ENCODE assay signal across 16 cellular contexts in genomic region chr17:49508891-49509587, GRCh38. TPM values are rescaled to one million over a fixed set of nuclear protein-coding genes. Genes with fewer than 3 reads are reported as not detected.
A peak's percentile ranks its signal among the peaks of the same experiment; 100 is the strongest.
DNase-seq lines count a peak whose midpoint lies in the region; ATAC-seq, FAIRE-seq and TF ChIP-seq lines count a peak whose summit lies in the region.
"Had no signal": no experiment of that assay in that cellular context is flagged by ENCODE, and none has a peak within 500 bp of the region (broad histone marks: within the 10 kb centered on the region; RNA-seq: fewer than 3 reads in every experiment).

No MANE protein-coding gene starts in this region.

- H3K4me3 ChIP-seq in HEK293 (ENCODE audit: low read depth, low read length) (no peak overlapping the region), esophagus squamous epithelium (no peak overlapping the region), osteoblast (ENCODE audit: insufficient read depth, low read length) (no peak overlapping the region)
- H3K4me3 ChIP-seq: left lung had no signal

- no peak overlapping the region for H3K27ac ChIP-seq in HEK293 (ENCODE audit: extremely low read depth, low read depth, low read length)
- H3K27ac ChIP-seq in esophagus squamous epithelium, result peak overlapping the region in 3 of 4 donors; percentile 18 to 61 (median 52)
- H3K27ac ChIP-seq in osteoblast (ENCODE audit: low read depth, low read length), result no peak overlapping the region
- H3K27ac ChIP-seq: left lung had no signal

- H2AFZ ChIP-seq in osteoblast (ENCODE audit: low read length), result no peak overlapping the region

- H3K9me3 ChIP-seq in HEK293 (ENCODE audit: control insufficient read depth, insufficient read depth, low read depth, low read length) (no peaks in the 10 kb centered on the region), esophagus squamous epithelium (no peaks in the 10 kb centered on the region), osteoblast (ENCODE audit: low read depth, low read length) (no peaks in the 10 kb centered on the region)
- H3K9me3 ChIP-seq: left lung had no signal

- WGBS in esophagus squamous epithelium, 2 donors, result 40 to 61% methylated on average over 2 to 3 of the region's 7 CpGs

- TF ChIP-seq CTCF in HEK293 (tag by site-specific recombination; IDR thresholded peaks at IDR 0.05), result no peak
- no peak for TF ChIP-seq CTCF in esophagus squamous epithelium (IDR thresholded peaks at IDR 0.05)
- TF ChIP-seq CTCF in osteoblast (IDR thresholded peaks at IDR 0.05; ENCODE audit: extremely low read depth, low read depth, low read length), result no peak

- TF ChIP-seq POLR2A in esophagus squamous epithelium (IDR thresholded peaks at IDR 0.05) (no peak), GM12891 (IDR thresholded peaks at IDR 0.05; ENCODE audit: low read depth, low read length) (no peak)

- intact Hi-C loops in esophagus squamous epithelium (cut with DNase I), result no loop called here
- intact Hi-C loops in left colon (cut with DNase I, micrococcal nuclease), result no loop called here

- CTCF ChIA-PET in HEK293 (lab: Yijun Ruan, JAX), result interaction anchor here (0.6 to 4.7 kb wide), 7 partner anchors 8 to 1883 kb away, joined by 3 to 59 read pairs (median 5); partner anchors contain the start of gene NGFR

- H3K4me1 ChIP-seq in HEK293 (ENCODE audit: control insufficient read depth, insufficient read depth, low read length), result peaks cover 10% of the 10 kb centered on the region
- peaks cover 13 to 61% (median 18%) of the 10 kb centered on the region in 3 donors for H3K4me1 ChIP-seq in esophagus squamous epithelium
- peaks cover 2% of the 10 kb centered on the region for H3K4me1 ChIP-seq in osteoblast (ENCODE audit: insufficient read depth, low read length)

- no peak for FAIRE-seq in GM12891 (lab: Jason Lieb, UNC)

- no peak for ATAC-seq in left colon
- ATAC-seq: activated naive CD4-positive, alpha-beta T cell treated with anti-CD3 and anti-CD28 coated beads, Interleukin-2, amount 50 U/mL, for 72 hours; activated T-cell treated with anti-CD3 and anti-CD28 coated beads, Interleukin-2, amount 50 U/mL, for 72 hours; left lung; Right ventricle myocardium inferior; stimulated activated naive CD8-positive, alpha-beta T cell treated with anti-CD3 and anti-CD28 coated beads, Interleukin-15, amount 100 ng/mL, for 72 hours had no signal

- POLR2A ChIA-PET in HEK293 (lab: Yijun Ruan, JAX), result interaction anchor here (0.9 to 3.9 kb wide), 2 partner anchors 12 to 94 kb away, joined by 3 to 32 read pairs; partner anchors contain the start of genes NGFR and PHB1

- DNase-seq in NCI-H524 treated with DMSO at 0.1 percent for 48 hours (lab: John Stamatoyannopoulos, UW) (peak; percentile 48), esophagus squamous epithelium (lab: John Stamatoyannopoulos, UW) (no peak), osteoblast (ENCODE audit: insufficient read length, low spot score, missing footprints) (peak; percentile 76), GM12891 (ENCODE audit: insufficient read length, low spot score) (no peak), left colon (no peak)
- DNase-seq in activated CD8-positive, alpha-beta memory T cell treated with anti-CD3 and anti-CD28 coated beads for 24 hours, result no peak
- DNase-seq: activated CD4-positive, alpha-beta memory T cell treated with anti-CD3 and anti-CD28 coated beads for 36 hours; activated T-cell treated with anti-CD3 and anti-CD28 coated beads, Interleukin-2, amount 50 U/mL, for 72 hours; left lung; NCI-H2227 treated with DMSO at 0.1 percent for 48 hours; stimulated activated CD4-positive, alpha-beta T cell treated with anti-CD3 and anti-CD28 coated beads, Interleukin-1b, Interleukin-23, amount 100 ng/mL, for 48 hours; stimulated activated naive CD8-positive, alpha-beta T cell treated with anti-CD3 and anti-CD28 coated beads, Interleukin-15, amount 100 ng/mL, for 72 hours; T-helper 1 cell had no signal

- no peak overlapping the region for H3K4me2 ChIP-seq in osteoblast (ENCODE audit: insufficient read depth, low read length)

- H3K79me2 ChIP-seq in osteoblast (ENCODE audit: insufficient read depth, low read length), result no peaks in the 10 kb centered on the region

- H3K36me3 ChIP-seq in HEK293 (ENCODE audit: control insufficient read depth in 2 of 2, insufficient read depth in 1 of 2, low read length in 2 of 2) (no peaks in the 10 kb centered on the region), esophagus squamous epithelium (no peaks in the 10 kb centered on the region), osteoblast (ENCODE audit: insufficient read depth, low read length) (no peaks in the 10 kb centered on the region)
- H3K36me3 ChIP-seq: left lung had no signal

- H3K27me3 ChIP-seq in esophagus squamous epithelium, result peaks cover 0 to 69% (median 0%) of the 10 kb centered on the region in 4 donors
- peaks cover 20% of the 10 kb centered on the region for H3K27me3 ChIP-seq in osteoblast (ENCODE audit: insufficient read depth, low read length)

- no peaks in the 10 kb centered on the region for H4K20me1 ChIP-seq in osteoblast (ENCODE audit: insufficient read depth, low read length)

TF ChIP-seq in HEK293, 187 proteins besides CTCF, POLR2A, EP300 and RAD21 (continues in another document):
- no peak for TF ChIP-seq ZNF391 (tag by site-specific recombination; IDR thresholded peaks at IDR 0.05; ENCODE audit: borderline replicate concordance, low read depth)
- peak; percentile 28 for TF ChIP-seq PRDM10 (tag by site-specific recombination; IDR thresholded peaks at IDR 0.05)

TF ChIP-seq in GM12891, 5 proteins besides CTCF, POLR2A, EP300 and RAD21:
- no peak for TF ChIP-seq POLR2AphosphoS5 (IDR thresholded peaks at IDR 0.05; ENCODE audit: low read depth, low read length)
- no peak for TF ChIP-seq TAF1 (IDR thresholded peaks at IDR 0.05; ENCODE audit: low read depth, low read length)
- no peak for TF ChIP-seq SPI1 (IDR thresholded peaks at IDR 0.05; ENCODE audit: low read depth, low read length)
- no peak for TF ChIP-seq POU2F2 (IDR thresholded peaks at IDR 0.05; ENCODE audit: low read depth, low read length)
- TF ChIP-seq PAX5 (IDR thresholded peaks at IDR 0.05; ENCODE audit: insufficient read depth, low read length, severe bottlenecking), result no peak

RNA-seq across cellular contexts. Expression of gene NGFR, which starts 13.9 kb away (rescaled TPM):
- total RNA-seq in esophagus squamous epithelium (1 to 10 TPM; 1.6 to 9.6 (median 4.9) TPM), osteoblast (under 0.01 and 0.29 TPM in 2 replicates), left colon (1 to 10 TPM; 1.1 to 2.8 TPM)
- 1.1 TPM for polyA plus RNA-seq in GM12891 (2012; ENCODE audit: low read depth, missing spikeins)
- total RNA-seq: activated naive CD4-positive, alpha-beta T cell treated with anti-CD3 and anti-CD28 coated beads, Interleukin-2, amount 50 U/mL, for 72 hours had no signal

Comparison
In these comparisons a context has a peak if more than half of its experiments do, and no peak if none do; other contexts are left out.
1. H3K27ac ChIP-seq: peak in esophagus squamous epithelium (3 of 4); none in HEK293 (single experiment) and osteoblast (single experiment).
2. DNase-seq: peak in NCI-H524 treated with DMSO at 0.1 percent for 48 hours (single experiment) and osteoblast (single experiment); none in esophagus squamous epithelium (single experiment), activated CD8-positive, alpha-beta memory T cell treated with anti-CD3 and anti-CD28 coated beads for 24 hours (single experiment), GM12891 (single experiment) and left colon (0 of 2).